8 cellular contexts compared by ENCODE assay signal in genomic region chr20:49979030-49979832, GRCh38. TPM values are rescaled to one million over a fixed set of nuclear protein-coding genes. Genes with fewer than 3 reads are reported as not detected.
DNase-seq lines count a peak whose midpoint lies in the region; ATAC-seq and TF ChIP-seq lines count a peak whose summit lies in the region.

No MANE protein-coding gene starts in this region.

- TF ChIP-seq CTCF in GM12872 (IDR thresholded peaks at IDR 0.05; ENCODE audit: insufficient read depth, low read depth, low read length), result peak; percentile 98
- TF ChIP-seq CTCF in liver (IDR thresholded peaks at IDR 0.05; ENCODE audit: low read depth, low read length, missing input control), result peak; percentile 96

- H3K9me3 ChIP-seq in liver (ENCODE audit: control insufficient read depth in 4 of 4, low read length in 3 of 4), result no peaks in the 10 kb centered on the region

- no peak for ATAC-seq in HG02840 (IDR thresholded peaks at IDR 0.05; ENCODE audit: low FRiP score, unreplicated experiment)
- no peak for ATAC-seq in HG03439 (IDR thresholded peaks at IDR 0.05; ENCODE audit: unreplicated experiment)

- H3K4me3 ChIP-seq in liver (ENCODE audit: low read depth in 1 of 3, low read length in 3 of 3), result peak overlapping the region in 1 of 3 donors; percentile 30

- DNase-seq in NCI-H1092 (lab: John Stamatoyannopoulos, UW), result peak; percentile 13
- peak; percentile 54 for DNase-seq in activated CD4-positive, CD25-positive, alpha-beta regulatory T cell treated with anti-CD3 and anti-CD28 coated beads, Interleukin-2, amount 50 U/mL, for 16 hours (ENCODE audit: low read depth, low spot score)
- peak; percentile 42 for DNase-seq in central memory CD4-positive, alpha-beta T cell
- peak; percentile 44 to 58 for DNase-seq in stimulated activated CD4-positive, alpha-beta T cell treated with anti-CD3 and anti-CD28 coated beads, Interleukin-4, amount 100 ng/mL, for 48 hours (ENCODE audit: low read depth in 2 of 2)

- no peaks in the 10 kb centered on the region for H3K36me3 ChIP-seq in liver (ENCODE audit: control insufficient read depth in 4 of 4, insufficient read depth in 3 of 4, low read depth in 1 of 4, low read length in 3 of 4)

- no peak overlapping the region for H3K9ac ChIP-seq in liver (ENCODE audit: low read depth in 1 of 2, low read length in 2 of 2)

- peaks cover 2 to 17% (median 6%) of the 10 kb centered on the region in 4 donors for H3K4me1 ChIP-seq in liver (ENCODE audit: control insufficient read depth in 4 of 4, insufficient read depth in 4 of 4, low read length in 3 of 4)

- WGBS in liver, result 22% methylated on average over 37 of the region's 37 CpGs

- peak; percentile 94 to 96 for TF ChIP-seq RAD21 in liver (IDR thresholded peaks at IDR 0.05)

- H3K27me3 ChIP-seq in liver (ENCODE audit: control insufficient read depth in 4 of 4, insufficient read depth in 4 of 4, low read length in 3 of 4), result no peaks in the 10 kb centered on the region

- H3K27ac ChIP-seq in liver (ENCODE audit: low read depth in 1 of 2, low read length in 2 of 2), result no peak overlapping the region

TF ChIP-seq in liver, 16 proteins besides CTCF, POLR2A, EP300 and RAD21:
- no peak for TF ChIP-seq YY1 (IDR thresholded peaks at IDR 0.05)
- no peak for TF ChIP-seq GABPA (IDR thresholded peaks at IDR 0.05 in 1 of 2, conservative IDR thresholded peaks at IDR 0.05 in 1 of 2)
- no peak for TF ChIP-seq ZBTB33 (IDR thresholded peaks at IDR 0.05)
- TF ChIP-seq FOXA2 (IDR thresholded peaks at IDR 0.05), result no peak

RNA-seq across cellular contexts. Expression of gene SNAI1, which starts 3.5 kb away (rescaled TPM):
- under 1 TPM; 0.28 to 0.75 TPM for total RNA-seq in liver
- polyA plus RNA-seq in liver, result 1 to 10 TPM in 1 of 2 donors, under 1 TPM in 1; 0.44 to 3.4 TPM

RNA-seq across cellular contexts. Expression of gene RNF114, which starts 43.0 kb away (rescaled TPM):
- 10 to 100 TPM; 30.9 to 87.9 TPM for total RNA-seq in liver
- polyA plus RNA-seq in liver, result 10 to 100 TPM; 33.8 to 48.0 TPM
